In the genomic region with DNA sequence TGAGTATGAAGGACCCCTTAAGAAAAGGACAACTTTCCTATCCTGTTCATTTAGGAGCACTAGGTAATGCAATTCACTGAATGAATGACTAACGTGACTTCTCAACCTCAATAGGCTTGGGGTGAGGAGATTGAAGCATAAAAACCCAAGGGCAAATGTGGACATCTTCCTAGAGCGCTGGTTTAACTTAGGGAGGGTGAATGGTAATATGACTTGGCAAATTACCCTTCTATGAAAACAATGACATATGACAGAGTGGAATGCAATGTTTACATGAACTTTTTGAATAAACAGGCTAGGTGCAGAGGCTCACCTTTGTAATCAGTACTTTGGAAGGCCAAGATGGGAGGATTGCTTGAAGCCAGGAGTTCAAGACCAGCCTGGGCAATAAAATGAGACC, we compare ENCODE assay signal across 1 cellular context.
TF ChIP-seq lines count a peak whose summit lies in the region.

No MANE protein-coding gene starts in this region.

TF ChIP-seq in H1, 55 proteins besides CTCF, POLR2A, EP300 and RAD21:
- TF ChIP-seq RBBP5 (IDR thresholded peaks at IDR 0.05; ENCODE audit: borderline replicate concordance, low read depth, low read length) (no peak), RFX5 (IDR thresholded peaks at IDR 0.05; ENCODE audit: borderline replicate concordance, low read depth, low read length) (no peak), PHF8 (conservative IDR thresholded peaks at IDR 0.05; ENCODE audit: low read depth, low read length) (no peak), TEAD4 (IDR thresholded peaks at IDR 0.05; ENCODE audit: low read depth, low read length) (no peak), RNF2 (IDR thresholded peaks at IDR 0.05; ENCODE audit: borderline replicate concordance, low read depth, low read length, missing control alignments, poor library complexity, severe bottlenecking) (no peak), FOSL1 (IDR thresholded peaks at IDR 0.05; ENCODE audit: insufficient read depth, low read depth, low read length) (no peak), NANOG (IDR thresholded peaks at IDR 0.05; ENCODE audit: insufficient read depth, low read depth, low read length, poor library complexity, severe bottlenecking) (no peak), BCL11A (IDR thresholded peaks at IDR 0.05; ENCODE audit: low read depth in 2 of 2, low read length in 2 of 2) (no peak), JUND (IDR thresholded peaks at IDR 0.05; ENCODE audit: low read length) (no peak)
- TF ChIP-seq, protein P1, sequence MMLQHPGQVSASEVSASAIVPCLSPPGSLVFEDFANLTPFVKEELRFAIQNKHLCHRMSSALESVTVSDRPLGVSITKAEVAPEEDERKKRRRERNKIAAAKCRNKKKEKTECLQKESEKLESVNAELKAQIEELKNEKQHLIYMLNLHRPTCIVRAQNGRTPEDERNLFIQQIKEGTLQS (IDR thresholded peaks at IDR 0.05; ENCODE audit: insufficient read depth, low read depth, low read length): no peak
TF ChIP-seq in H1: peak in this region for 0.
